In genomic region chr1:236041899-236042618, GRCh38 we compare ENCODE assay signal across 28 cellular contexts. TPM values are rescaled to one million over a fixed set of nuclear protein-coding genes. Genes with fewer than 3 reads are reported as not detected.
"Had no signal": no experiment of that assay in that cellular context is flagged by ENCODE, and none has a peak within 500 bp of the region (broad histone marks: within the 10 kb centered on the region; RNA-seq: fewer than 3 reads in every experiment).

No MANE protein-coding gene starts in this region.

- H3K36me3 ChIP-seq: WERI-Rb-1 had no signal

- H3K27ac ChIP-seq: PC-9, RWPE1, WERI-Rb-1 had no signal

- DNase-seq: activated CD4-positive, alpha-beta T cell treated with anti-CD3 and anti-CD28 coated beads for 1 hour; activated CD4-positive, alpha-beta T cell treated with anti-CD3 and anti-CD28 coated beads, Interleukin-2, amount 10 ng/mL, durations not matched to agents 24 days and 14 days; activated CD4-positive, alpha-beta T cell treated with anti-CD3 and anti-CD28 coated beads, Interleukin-2, amount 50 U/mL, for 4 hours; activated CD4-positive, CD25-positive, alpha-beta regulatory T cell; activated CD8-positive, alpha-beta T cell treated with anti-CD3 and anti-CD28 coated beads, Interleukin-2, amount 10 ng/mL, durations not matched to agents 7 days and 5 days; activated gamma-delta T cell treated with Interleukin-2 at 50 U/mL for 16 hours; activated naive CD4-positive, alpha-beta T cell treated with anti-CD3 and anti-CD28 coated beads, Interleukin-2, amount 10 ng/mL, durations not matched to agents 7 days and 5 days; activated naive CD8-positive, alpha-beta T cell treated with anti-CD3 and anti-CD28 coated beads, Interleukin-2, amount 50 U/mL, for 24 hours; activated T-cell treated with anti-CD3 and anti-CD28 coated beads, Interleukin-2, amount 50 U/mL, for 24 hours; anterior cingulate cortex; IMR-90; NCI-H1092 treated with DMSO at 0.1 percent for 48 hours; NCI-H1417; NCI-H146; NCI-H187; NCI-H2029 treated with DMSO at 0.1 percent for 48 hours; NCI-H2107; NCI-H2171; NCI-H510A; NCI-H526; NCI-H748 treated with DMSO at 0.1 percent for 48 hours; NK-92 treated with Interleukin-12 subunit alpha and Interleukin-12 subunit beta, amount 100 ng/mL, for 24 hours; PC-9; Right ventricle myocardium superior; WERI-Rb-1 had no signal

- H3K4me2 ChIP-seq: PC-9 had no signal

- H3K4me3 ChIP-seq: K562, PC-9 had no signal

- H2AFZ ChIP-seq: PC-9 had no signal

- ATAC-seq: activated CD8-positive, alpha-beta T cell treated with anti-CD3 and anti-CD28 coated beads, Interleukin-2, amount 10 ng/mL, durations not matched to agents 7 days and 5 days; activated naive CD8-positive, alpha-beta T cell treated with anti-CD3 and anti-CD28 coated beads, Interleukin-2, amount 50 U/mL, for 24 hours; K562 had no signal

RNA-seq across cellular contexts. Expression of gene NID1, which starts 22.8 kb away (rescaled TPM):
- total RNA-seq: OCI-LY7, PC-9 had no signal
- polyA plus RNA-seq: K562 had no signal
